13 cellular contexts compared by ENCODE assay signal in the genomic region with DNA sequence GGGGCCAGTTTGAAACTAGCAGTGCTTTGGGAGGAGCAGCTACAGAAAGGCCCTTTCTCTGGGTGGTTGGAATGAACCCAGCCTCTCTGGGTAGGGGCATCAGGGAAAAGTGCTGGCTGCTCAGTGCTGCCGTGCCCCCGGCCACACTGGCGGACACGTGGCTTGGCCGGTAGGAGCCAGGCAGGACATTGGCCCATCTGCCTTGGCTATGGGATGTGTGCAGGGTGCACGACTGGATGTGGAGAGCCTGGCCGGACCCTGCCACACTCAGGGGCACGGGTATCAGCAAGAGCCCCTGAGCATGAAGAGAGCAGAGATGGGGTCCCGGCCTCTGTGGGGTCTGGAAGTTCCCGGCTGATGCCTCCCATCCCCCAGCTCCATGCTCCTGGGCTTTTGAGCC. TPM values are rescaled to one million over a fixed set of nuclear protein-coding genes. Genes with fewer than 3 reads are reported as not detected.
DNase-seq lines count a peak whose midpoint lies in the region; ATAC-seq, FAIRE-seq and TF ChIP-seq lines count a peak whose summit lies in the region.
"Had no signal": no experiment of that assay in that cellular context is flagged by ENCODE, and none has a peak within 500 bp of the region (broad histone marks: within the 10 kb centered on the region; RNA-seq: fewer than 3 reads in every experiment).

No MANE protein-coding gene starts in this region.

- H3K27ac ChIP-seq in HepG2 (ENCODE audit: extremely low read length, insufficient read depth, low read length) = no peak overlapping the region

- H3K36me3 ChIP-seq in Caco-2 (ENCODE audit: control insufficient read depth, insufficient read depth, low read length) = no peaks in the 10 kb centered on the region
- H3K36me3 ChIP-seq in HepG2 (replicated peaks in 1 of 2; ENCODE audit: control insufficient read depth in 1 of 2, insufficient read depth in 2 of 2, low read length in 2 of 2) = peaks cover 0 to 2% of the 10 kb centered on the region in 2 experiments; a peak in 1 of 5 replicates

- 60% methylated on average over 6 of the region's 10 CpGs for WGBS in HepG2 (ENCODE audit: low lambda C conversion rate)

- ATAC-seq in WTC11 = no peak
- 0 out of 3 replicates have a peak, but pooled peaks have one; percentile 13 for ATAC-seq in HepG2
- ATAC-seq in sciatic nerve = peak; percentile 25
- ATAC-seq: CD8-positive, alpha-beta T cell had no signal

- no peaks in the 10 kb centered on the region for H4K20me1 ChIP-seq in HepG2 (ENCODE audit: insufficient read depth, low read length)

- H3K9me3 Mint-ChIP-seq in Caco-2 (ENCODE audit: unreplicated experiment) (no peaks in the 10 kb centered on the region), WTC11 (peaks cover 5% of the 10 kb centered on the region; the same call in 1 of the 2 replicates)
- H3K9me3 Mint-ChIP-seq: CD8-positive, alpha-beta T cell; H9; IgD-negative memory B cell had no signal

- H3K4me3 ChIP-seq in Caco-2 (ENCODE audit: low read depth, low read length) (no peak overlapping the region), HepG2 (replicated peaks in 1 of 3; ENCODE audit: insufficient read depth in 1 of 3, low read depth in 2 of 3, low read length in 3 of 3) (no peak overlapping the region)

- intact Hi-C loops in Caco-2 (cut with micrococcal nuclease; ENCODE audit: unreplicated experiment) (no loop called here), HepG2 (cut with micrococcal nuclease; ENCODE audit: unreplicated experiment) (no loop called here), sciatic nerve (cut with DNase I) (no loop called here)

- H3K4me3 Mint-ChIP-seq in Caco-2 (ENCODE audit: unreplicated experiment) (no peak overlapping the region), WTC11 (no peak overlapping the region)
- H3K4me3 Mint-ChIP-seq: CD14-positive monocyte; CD8-positive, alpha-beta T cell; H9; IgD-negative memory B cell had no signal

- no peak for FAIRE-seq in HepG2 (lab: Jason Lieb, UNC)
- FAIRE-seq: GM12891 had no signal

- TF ChIP-seq RAD21 in HepG2 (CRISPR knock-in tag; IDR thresholded peaks at IDR 0.05) = no peak

- no peak overlapping the region for H3K4me2 ChIP-seq in HepG2 (ENCODE audit: low read depth, low read length)

- BruUV-seq in Caco-2 (replicated peaks; lab: Mats Ljungman, UMichigan) = no TSS peak
- BruUV-seq in HepG2 (replicated peaks; lab: Mats Ljungman, UMichigan) = no TSS peak

- H3K27ac Mint-ChIP-seq in Caco-2 (ENCODE audit: unreplicated experiment) (peak overlapping the region; percentile 20), WTC11 (peak overlapping the region; percentile 78; the same call in 1 of the 2 replicates)
- H3K27ac Mint-ChIP-seq: CD8-positive, alpha-beta T cell; IgD-negative memory B cell had no signal

- no peak for TF ChIP-seq CTCF in Caco-2 (IDR thresholded peaks at IDR 0.05; ENCODE audit: insufficient read depth in 1 of 2, low read depth in 1 of 2, low read length in 1 of 2, severe bottlenecking in 1 of 2, unreplicated experiment in 1 of 2)
- TF ChIP-seq CTCF in WTC11 (IDR thresholded peaks at IDR 0.05) = no peak
- no peak for TF ChIP-seq CTCF in HepG2 (CRISPR knock-in tag; IDR thresholded peaks at IDR 0.05)

- CTCF ChIA-PET in Caco-2 (lab: Charles Lee) = no interaction called here
- CTCF ChIA-PET in WTC11 (lab: Charles Lee) = interaction anchor here (1.3 to 1.5 kb wide), 2 partner anchors 145 to 563 kb away, joined by 4 to 5 read pairs; no protein-coding TSS in a partner anchor
- CTCF ChIA-PET in HepG2 (lab: Yijun Ruan, JAX; ENCODE audit: low intra/inter-chr PET ratio, low total read pairs) = no interaction called here

- POLR2A ChIA-PET in Caco-2 (lab: Charles Lee) (no interaction called here), WTC11 (lab: Charles Lee) (interaction anchor here (0.6 kb wide), 1 partner anchor 271 kb away, joined by 3 read pairs; no protein-coding TSS in a partner anchor), HepG2 (lab: Yijun Ruan, JAX) (no interaction called here)

- TF ChIP-seq POLR2A in HepG2 (IDR thresholded peaks at IDR 0.05; ENCODE audit: insufficient read depth in 1 of 2, low read depth in 2 of 2, low read length in 2 of 2) = no peak

- no peaks in the 10 kb centered on the region for H3K27me3 ChIP-seq in Caco-2 (replicated peaks; ENCODE audit: control insufficient read depth, insufficient read depth, low read length)
- H3K27me3 ChIP-seq in HepG2 (ENCODE audit: control insufficient read depth in 1 of 2, insufficient read depth in 2 of 2, low read length in 2 of 2) = 0 out of 5 replicates have a peak, but pooled peaks cover 0 to 2% of the 10 kb centered on the region in 2 experiments

- H3K36me3 Mint-ChIP-seq in Caco-2 (ENCODE audit: insufficient read depth, unreplicated experiment) (peaks cover 42% of the 10 kb centered on the region), WTC11 (peaks cover 17% of the 10 kb centered on the region)

- DNase-seq in Caco-2 = no peak
- no peak for DNase-seq in WTC11 (ENCODE audit: low spot score)
- DNase-seq in HepG2 (ENCODE audit: low spot score) = no peak
- no peak for DNase-seq in sciatic nerve (ENCODE audit: low spot score)
- no peak for DNase-seq in GM19238 (ENCODE audit: insufficient read length, low spot score)
- no peak for DNase-seq in ecto neural progenitor cell (ENCODE audit: low spot score)
- DNase-seq: CD8-positive, alpha-beta T cell; COR-L47; GOT3; H9 had no signal

- H3K4me1 Mint-ChIP-seq in Caco-2 (ENCODE audit: low read depth, unreplicated experiment) = no peaks in the 10 kb centered on the region
- H3K4me1 Mint-ChIP-seq in WTC11 = peaks cover 6% of the 10 kb centered on the region; the same call in 1 of the 2 replicates

- H3K9me3 ChIP-seq in Caco-2 (no peaks in the 10 kb centered on the region), HepG2 (ENCODE audit: low read length) (no peaks in the 10 kb centered on the region)

- H3K4me1 ChIP-seq in Caco-2 (no peaks in the 10 kb centered on the region), HepG2 (ENCODE audit: insufficient read depth, low read length) (no peaks in the 10 kb centered on the region)

- H3K27me3 Mint-ChIP-seq in Caco-2 (ENCODE audit: insufficient read depth, unreplicated experiment) (no peaks in the 10 kb centered on the region), WTC11 (ENCODE audit: low read depth) (no peaks in the 10 kb centered on the region)
- H3K27me3 Mint-ChIP-seq: IgD-negative memory B cell had no signal

- in situ Hi-C loops in HepG2 (cut with HindIII; ENCODE audit: extremely low pct_ligation_motif_present, low pct_unique_long_range_greater_than_20kb) = no loop called here

- TF ChIP-seq EP300 in HepG2 (IDR thresholded peaks at IDR 0.05; ENCODE audit: low read depth in 2 of 2, low read length in 2 of 2) = no peak
- TF ChIP-seq EP300 in HepG2 (CRISPR knock-in tag; IDR thresholded peaks at IDR 0.05; ENCODE audit: borderline replicate concordance) = no peak

- no peaks in the 10 kb centered on the region for H3K79me2 ChIP-seq in HepG2 (ENCODE audit: insufficient read depth, low read length)

- no peak overlapping the region for H3K9ac ChIP-seq in HepG2 (ENCODE audit: insufficient read depth, low read depth, low read length)

- no peak overlapping the region for H2AFZ ChIP-seq in HepG2 (ENCODE audit: low read length)

TF ChIP-seq in WTC11, 78 proteins besides CTCF, POLR2A, EP300 and RAD21:
- TF ChIP-seq TCF7 (CRISPR knock-in tag; IDR thresholded peaks at IDR 0.05; ENCODE audit: low read depth) (no peak), EMX1 (CRISPR knock-in tag; IDR thresholded peaks at IDR 0.05) (no peak), NFE2L1 (CRISPR knock-in tag; IDR thresholded peaks at IDR 0.05) (no peak), HMGA2 (CRISPR knock-in tag; IDR thresholded peaks at IDR 0.05) (no peak), RORB (CRISPR knock-in tag; IDR thresholded peaks at IDR 0.05) (no peak), IRF2 (CRISPR knock-in tag; IDR thresholded peaks at IDR 0.05; ENCODE audit: borderline replicate concordance, low read depth) (no peak), KAT7 (CRISPR knock-in tag; IDR thresholded peaks at IDR 0.05; ENCODE audit: borderline replicate concordance) (no peak)

TF ChIP-seq in HepG2, 621 proteins besides CTCF, POLR2A, EP300 and RAD21:
- no peak for TF ChIP-seq HNRNPL (IDR thresholded peaks at IDR 0.05; ENCODE audit: low read depth, low read length)

RNA-seq across cellular contexts. Expression of gene TPCN2, which starts 46.6 kb away (rescaled TPM):
- total RNA-seq in Caco-2 (2022) = 59.5 and 63.6 TPM in 2 replicates
- 20.2 to 24.6 TPM (median 22.0 TPM) in 3 replicates for total RNA-seq in WTC11 (2021)
- total RNA-seq in HepG2 (2016; rRNA removed; fragmentation: Illumina TruSeq; extraction: Trizol) = 2.0 and 5.9 TPM in 2 replicates
- total RNA-seq in HepG2 (2016; cell fraction: cytosol; rRNA removed; fragmentation: Illumina TruSeq; extraction: Trizol; ENCODE audit: low read depth) = 3.5 and 4.3 TPM in 2 replicates
- 1.8 and 5.7 TPM in 2 replicates for total RNA-seq in HepG2 (2016; cell fraction: insoluble cytoplasmic fraction; rRNA removed; fragmentation: Illumina TruSeq; extraction: Trizol)
- 2.4 and 2.5 TPM in 2 replicates for total RNA-seq in HepG2 (2016; cell fraction: membrane; rRNA removed; fragmentation: Illumina TruSeq; extraction: Trizol)
- total RNA-seq in HepG2 (2016; cell fraction: nucleus; rRNA removed; fragmentation: Illumina TruSeq; extraction: Trizol) = 7.8 and 11.5 TPM in 2 replicates
- 5.6 and 6.9 TPM in 2 replicates for polyA plus RNA-seq in HepG2 (2011; rRNA removed)
- polyA plus RNA-seq in HepG2 (2011; cell fraction: cytosol; rRNA removed) = 3.3 and 3.5 TPM in 2 replicates
- 37.2 and 42.8 TPM in 2 replicates for polyA plus RNA-seq in HepG2 (2011; cell fraction: nucleus; rRNA removed)
- 4.5 and 4.7 TPM in 2 replicates for polyA plus RNA-seq in HepG2 (2012)
- polyA plus RNA-seq in HepG2 (2016; cell fraction: cytosol; fragmentation: Illumina TruSeq; extraction: Trizol; ENCODE audit: low read depth) = 0.52 and 0.74 TPM in 2 replicates
- 1.7 and 2.1 TPM in 2 replicates for polyA plus RNA-seq in HepG2 (2016; cell fraction: insoluble cytoplasmic fraction; fragmentation: Illumina TruSeq; extraction: Trizol; ENCODE audit: low read depth)
- 1.3 TPM in 2 replicates for polyA plus RNA-seq in HepG2 (2016; cell fraction: membrane; fragmentation: Illumina TruSeq; extraction: Trizol; ENCODE audit: low read depth)
- polyA plus RNA-seq in HepG2 (2016; cell fraction: nucleus; fragmentation: Illumina TruSeq; extraction: Trizol; ENCODE audit: insufficient read depth, low read depth) = 17.8 and 19.4 TPM in 2 replicates
- 10.3 and 20.2 TPM in 2 replicates for polyA minus RNA-seq in HepG2 (2011; rRNA and poly(A)+ RNA removed; ENCODE audit: low replicate concordance)
- polyA minus RNA-seq in HepG2 (2011; cell fraction: cytosol; rRNA and poly(A)+ RNA removed) = 1.6 TPM in 2 replicates
- polyA minus RNA-seq in HepG2 (2011; cell fraction: nucleus; rRNA and poly(A)+ RNA removed) = 14.9 and 16.5 TPM in 2 replicates
- total RNA-seq in sciatic nerve = 36.2 TPM
